ENCODE assay signal across 20 cellular contexts in genomic region chr1:234878288-234878687, GRCh38.
DNase-seq lines count a peak whose midpoint lies in the region; ATAC-seq, FAIRE-seq and TF ChIP-seq lines count a peak whose summit lies in the region.
"Had no signal": no experiment of that assay in that cellular context is flagged by ENCODE, and none has a peak within 500 bp of the region (broad histone marks: within the 10 kb centered on the region; RNA-seq: fewer than 3 reads in every experiment).

No MANE protein-coding gene starts in this region.

- H3K9me3 ChIP-seq in right atrium auricular region (no peaks in the 10 kb centered on the region), T-helper 17 cell (ENCODE audit: control insufficient read depth, low read length, poor library complexity, severe bottlenecking) (no peaks in the 10 kb centered on the region), osteoblast (ENCODE audit: low read depth, low read length) (no peaks in the 10 kb centered on the region), testis (no peaks in the 10 kb centered on the region)

- no peaks in the 10 kb centered on the region for H3K27me3 Mint-ChIP-seq in T-helper 17 cell
- H3K27me3 Mint-ChIP-seq: B cell had no signal

- no peaks in the 10 kb centered on the region for H4K20me1 ChIP-seq in osteoblast (ENCODE audit: insufficient read depth, low read length)

- ATAC-seq in left cardiac atrium (no peak), T-helper 17 cell (no peak), GM18909 (IDR thresholded peaks at IDR 0.05; ENCODE audit: poor library complexity, unreplicated experiment) (no peak)
- ATAC-seq: CD8-positive, alpha-beta T cell; HCT116 had no signal

- H3K27me3 ChIP-seq in right atrium auricular region: no peaks in the 10 kb centered on the region
- H3K27me3 ChIP-seq in osteoblast (ENCODE audit: insufficient read depth, low read length): no peaks in the 10 kb centered on the region
- no peaks in the 10 kb centered on the region for H3K27me3 ChIP-seq in testis

- no peaks in the 10 kb centered on the region for H3K36me3 Mint-ChIP-seq in T-helper 17 cell (ENCODE audit: low read depth)
- H3K36me3 Mint-ChIP-seq: CD8-positive, alpha-beta T cell had no signal

- no peaks in the 10 kb centered on the region for H3K79me2 ChIP-seq in osteoblast (ENCODE audit: insufficient read depth, low read length)

- H3K27ac ChIP-seq in right atrium auricular region (peak overlapping the region; percentile 40 to 77), osteoblast (ENCODE audit: low read depth, low read length) (no peak overlapping the region), testis (no peak overlapping the region)
- H3K27ac ChIP-seq: GM23248 had no signal

- TF ChIP-seq CTCF in right atrium auricular region (IDR thresholded peaks at IDR 0.05) (no peak), osteoblast (IDR thresholded peaks at IDR 0.05; ENCODE audit: extremely low read depth, low read depth, low read length) (no peak), testis (IDR thresholded peaks at IDR 0.05) (no peak)

- no peak for FAIRE-seq in RCC 7860 (lab: Jason Lieb, UNC)
- FAIRE-seq: D721Med, H54 had no signal

- H2AFZ ChIP-seq in osteoblast (ENCODE audit: low read length): no peak overlapping the region
- H2AFZ ChIP-seq: GM23248 had no signal

- H3K4me3 ChIP-seq in right atrium auricular region: no peak overlapping the region
- H3K4me3 ChIP-seq in osteoblast (ENCODE audit: insufficient read depth, low read length): no peak overlapping the region
- no peak overlapping the region for H3K4me3 ChIP-seq in testis
- H3K4me3 ChIP-seq: GM23248 had no signal

- H3K4me1 Mint-ChIP-seq in T-helper 17 cell: peaks cover 17% of the 10 kb centered on the region

- DNase-seq in right atrium auricular region (ENCODE audit: low spot score): no peak
- DNase-seq in left cardiac atrium: no peak
- no peak for DNase-seq in T-helper 17 cell
- peak; percentile 37 for DNase-seq in osteoblast (ENCODE audit: insufficient read length, low spot score, missing footprints)
- DNase-seq in testis: peak; percentile 56
- no peak for DNase-seq in Ammon's horn (ENCODE audit: low spot score)
- no peak for DNase-seq in RCC 7860 (ENCODE audit: low spot score)
- DNase-seq: ACHN; CD8-positive, alpha-beta T cell; COR-L47; DMS153; DND-41; GDM1; GM23248; IMR-90 had no signal

- 70 to 85% methylated on average over 8 to 12 of the region's 12 CpGs for WGBS in testis, 2 donors

- TF ChIP-seq POLR2A in testis (IDR thresholded peaks at IDR 0.05): no peak

- no peak overlapping the region for H3K4me3 Mint-ChIP-seq in T-helper 17 cell
- H3K4me3 Mint-ChIP-seq: B cell; CD8-positive, alpha-beta T cell had no signal

- H3K4me2 ChIP-seq in osteoblast (ENCODE audit: insufficient read depth, low read length): no peak overlapping the region

- H3K36me3 ChIP-seq in right atrium auricular region: no peaks in the 10 kb centered on the region
- H3K36me3 ChIP-seq in osteoblast (ENCODE audit: insufficient read depth, low read length): no peaks in the 10 kb centered on the region
- H3K36me3 ChIP-seq in testis (ENCODE audit: low read depth, missing control alignments): no peaks in the 10 kb centered on the region

- H3K4me1 ChIP-seq in right atrium auricular region (peaks cover 0 to 21% of the 10 kb centered on the region in 2 donors), osteoblast (ENCODE audit: insufficient read depth, low read length) (peaks cover 5% of the 10 kb centered on the region), testis (peaks cover 16% of the 10 kb centered on the region)

- intact Hi-C loops in left cardiac atrium (cut with DNase I) (no loop called here), testis (cut with DNase I; ENCODE audit: low total_unique reads) (no loop called here)

- peak overlapping the region; percentile 61 for H3K27ac Mint-ChIP-seq in T-helper 17 cell
- H3K27ac Mint-ChIP-seq: B cell; CD8-positive, alpha-beta T cell had no signal

Comparison
In these comparisons a context has a peak if more than half of its experiments do, and no peak if none do; other contexts are left out.
1. DNase-seq: peak in osteoblast (single experiment) and testis (single experiment); none in right atrium auricular region (single experiment), left cardiac atrium (single experiment), T-helper 17 cell (0 of 3), Ammon's horn (single experiment) and RCC 7860 (single experiment).
2. H3K27ac ChIP-seq: peak in right atrium auricular region (2 of 2); none in osteoblast (single experiment) and testis (0 of 2).